In genomic region chr13:60335531-60335930, GRCh38 we compare ENCODE assay signal across 9 cellular contexts.
DNase-seq lines count a peak whose midpoint lies in the region; ATAC-seq and TF ChIP-seq lines count a peak whose summit lies in the region.
"Had no signal": no experiment of that assay in that cellular context is flagged by ENCODE, and none has a peak within 500 bp of the region (broad histone marks: within the 10 kb centered on the region; RNA-seq: fewer than 3 reads in every experiment).

No MANE protein-coding gene starts in this region.

- no peaks in the 10 kb centered on the region for H3K36me3 ChIP-seq in BE2C

- ATAC-seq in GM19463 (IDR thresholded peaks at IDR 0.05; ENCODE audit: unreplicated experiment): no peak

- DNase-seq in BE2C (no peak), SW480 (ENCODE audit: low spot score) (peak; percentile 49), left kidney (ENCODE audit: low read depth, low spot score) (peak; percentile 15), islet precursor cell (no peak), ecto neural progenitor cell (ENCODE audit: low spot score) (no peak), OCI-M2 (lab: John Stamatoyannopoulos, UW; ENCODE audit: unreplicated experiment) (no peak)
- DNase-seq: activated CD4-positive, alpha-beta T cell treated with anti-CD3 and anti-CD28 coated beads, Interleukin-2, amount 10 ng/mL, durations not matched to agents 7 days and 5 days had no signal

- no peak overlapping the region for H3K4me3 ChIP-seq in BE2C (ENCODE audit: low read depth, low read length)

- no peaks in the 10 kb centered on the region for H3K27me3 ChIP-seq in BE2C

- TF ChIP-seq CTCF in BE2C (IDR thresholded peaks at IDR 0.05; ENCODE audit: low read depth, low read length): peak; percentile 48; the same call in 1 of the 2 replicates

- TF ChIP-seq EP300 in Ishikawa (IDR thresholded peaks at IDR 0.05; ENCODE audit: borderline replicate concordance): no peak

- no peaks in the 10 kb centered on the region for H3K9me3 ChIP-seq in BE2C

- 0 out of 2 replicates have a peak, but pooled peaks cover 3% of the 10 kb centered on the region for H3K4me1 ChIP-seq in BE2C

- TF ChIP-seq RAD21 in Ishikawa (IDR thresholded peaks at IDR 0.05; ENCODE audit: low read depth): peak; percentile 68

TF ChIP-seq in Ishikawa, 13 proteins besides CTCF, POLR2A, EP300 and RAD21:
- TF ChIP-seq REST (IDR thresholded peaks at IDR 0.05; ENCODE audit: low read depth) (no peak), TAF1 (IDR thresholded peaks at IDR 0.05; ENCODE audit: low read depth) (no peak), TEAD4 (IDR thresholded peaks at IDR 0.05) (peak; percentile 47; the same call in 1 of the 2 replicates), CREB1 (IDR thresholded peaks at IDR 0.05; ENCODE audit: low read depth) (no peak)

Comparison
In these comparisons a context has a peak if more than half of its experiments do, and no peak if none do; other contexts are left out.
1. DNase-seq: peak in SW480 (single experiment) and left kidney (single experiment); none in BE2C (single experiment), islet precursor cell (single experiment), ecto neural progenitor cell (single experiment) and OCI-M2 (single experiment).